ENCODE assay signal across 1 cellular context in the genomic region with DNA sequence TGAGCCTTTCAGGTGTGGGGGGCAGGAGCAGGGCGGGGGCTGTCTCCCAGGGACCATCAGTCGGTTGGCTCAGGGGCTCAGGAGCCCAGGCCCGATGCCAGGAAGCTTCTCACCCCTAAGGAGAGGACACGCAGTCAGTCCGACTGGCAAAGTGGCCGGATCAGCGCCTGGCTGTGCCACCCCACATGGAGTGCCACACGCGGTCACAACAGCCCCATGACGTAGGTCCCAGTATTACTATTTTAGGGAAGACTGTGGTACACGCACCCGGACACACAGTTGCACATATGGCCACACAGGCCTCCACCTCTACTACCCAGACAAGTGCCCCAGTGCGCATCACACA.
TF ChIP-seq lines count a peak whose summit lies in the region.

No MANE protein-coding gene starts in this region.

TF ChIP-seq in GM23338, 12 proteins besides CTCF, POLR2A, EP300 and RAD21 (continued from another document):
- TF ChIP-seq, protein P1, sequence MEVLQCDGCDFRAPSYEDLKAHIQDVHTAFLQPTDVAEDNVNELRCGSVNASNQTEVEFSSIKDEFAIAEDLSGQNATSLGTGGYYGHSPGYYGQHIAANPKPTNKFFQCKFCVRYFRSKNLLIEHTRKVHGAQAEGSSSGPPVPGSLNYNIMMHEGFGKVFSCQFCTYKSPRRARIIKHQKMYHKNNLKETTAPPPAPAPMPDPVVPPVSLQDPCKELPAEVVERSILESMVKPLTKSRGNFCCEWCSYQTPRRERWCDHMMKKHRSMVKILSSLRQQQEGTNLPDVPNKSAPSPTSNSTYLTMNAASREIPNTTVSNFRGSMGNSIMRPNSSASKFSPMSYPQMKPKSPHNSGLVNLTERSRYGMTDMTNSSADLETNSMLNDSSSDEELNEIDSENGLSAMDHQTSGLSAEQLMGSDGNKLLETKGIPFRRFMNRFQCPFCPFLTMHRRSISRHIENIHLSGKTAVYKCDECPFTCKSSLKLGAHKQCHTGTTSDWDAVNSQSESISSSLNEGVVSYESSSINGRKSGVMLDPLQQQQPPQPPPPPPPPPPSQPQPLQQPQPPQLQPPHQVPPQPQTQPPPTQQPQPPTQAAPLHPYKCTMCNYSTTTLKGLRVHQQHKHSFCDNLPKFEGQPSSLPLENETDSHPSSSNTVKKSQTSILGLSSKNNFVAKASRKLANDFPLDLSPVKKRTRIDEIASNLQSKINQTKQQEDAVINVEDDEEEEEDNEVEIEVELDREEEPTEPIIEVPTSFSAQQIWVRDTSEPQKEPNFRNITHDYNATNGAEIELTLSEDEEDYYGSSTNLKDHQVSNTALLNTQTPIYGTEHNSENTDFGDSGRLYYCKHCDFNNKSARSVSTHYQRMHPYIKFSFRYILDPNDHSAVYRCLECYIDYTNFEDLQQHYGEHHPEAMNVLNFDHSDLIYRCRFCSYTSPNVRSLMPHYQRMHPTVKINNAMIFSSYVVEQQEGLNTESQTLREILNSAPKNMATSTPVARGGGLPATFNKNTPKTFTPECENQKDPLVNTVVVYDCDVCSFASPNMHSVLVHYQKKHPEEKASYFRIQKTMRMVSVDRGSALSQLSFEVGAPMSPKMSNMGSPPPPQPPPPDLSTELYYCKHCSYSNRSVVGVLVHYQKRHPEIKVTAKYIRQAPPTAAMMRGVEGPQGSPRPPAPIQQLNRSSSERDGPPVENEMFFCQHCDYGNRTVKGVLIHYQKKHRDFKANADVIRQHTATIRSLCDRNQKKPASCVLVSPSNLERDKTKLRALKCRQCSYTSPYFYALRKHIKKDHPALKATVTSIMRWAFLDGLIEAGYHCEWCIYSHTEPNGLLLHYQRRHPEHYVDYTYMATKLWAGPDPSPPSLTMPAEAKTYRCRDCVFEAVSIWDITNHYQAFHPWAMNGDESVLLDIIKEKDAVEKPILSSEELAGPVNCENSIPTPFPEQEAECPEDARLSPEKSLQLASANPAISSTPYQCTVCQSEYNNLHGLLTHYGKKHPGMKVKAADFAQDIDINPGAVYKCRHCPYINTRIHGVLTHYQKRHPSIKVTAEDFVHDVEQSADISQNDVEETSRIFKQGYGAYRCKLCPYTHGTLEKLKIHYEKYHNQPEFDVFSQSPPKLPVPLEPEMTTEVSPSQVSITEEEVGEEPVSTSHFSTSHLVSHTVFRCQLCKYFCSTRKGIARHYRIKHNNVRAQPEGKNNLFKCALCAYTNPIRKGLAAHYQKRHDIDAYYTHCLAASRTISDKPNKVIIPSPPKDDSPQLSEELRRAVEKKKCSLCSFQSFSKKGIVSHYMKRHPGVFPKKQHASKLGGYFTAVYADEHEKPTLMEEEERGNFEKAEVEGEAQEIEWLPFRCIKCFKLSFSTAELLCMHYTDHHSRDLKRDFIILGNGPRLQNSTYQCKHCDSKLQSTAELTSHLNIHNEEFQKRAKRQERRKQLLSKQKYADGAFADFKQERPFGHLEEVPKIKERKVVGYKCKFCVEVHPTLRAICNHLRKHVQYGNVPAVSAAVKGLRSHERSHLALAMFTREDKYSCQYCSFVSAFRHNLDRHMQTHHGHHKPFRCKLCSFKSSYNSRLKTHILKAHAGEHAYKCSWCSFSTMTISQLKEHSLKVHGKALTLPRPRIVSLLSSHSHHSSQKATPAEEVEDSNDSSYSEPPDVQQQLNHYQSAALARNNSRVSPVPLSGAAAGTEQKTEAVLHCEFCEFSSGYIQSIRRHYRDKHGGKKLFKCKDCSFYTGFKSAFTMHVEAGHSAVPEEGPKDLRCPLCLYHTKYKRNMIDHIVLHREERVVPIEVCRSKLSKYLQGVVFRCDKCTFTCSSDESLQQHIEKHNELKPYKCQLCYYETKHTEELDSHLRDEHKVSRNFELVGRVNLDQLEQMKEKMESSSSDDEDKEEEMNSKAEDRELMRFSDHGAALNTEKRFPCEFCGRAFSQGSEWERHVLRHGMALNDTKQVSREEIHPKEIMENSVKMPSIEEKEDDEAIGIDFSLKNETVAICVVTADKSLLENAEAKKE (CRISPR knock-in tag; IDR thresholded peaks at IDR 0.05), result no peak
- no peak for TF ChIP-seq CREB1 (CRISPR knock-in tag; IDR thresholded peaks at IDR 0.05; ENCODE audit: low read depth)
TF ChIP-seq in GM23338: peak in this region for 0.
